In genomic region chr15:74873036-74873755, GRCh38 we compare ENCODE assay signal across 8 cellular contexts. TPM values are rescaled to one million over a fixed set of nuclear protein-coding genes. Genes with fewer than 3 reads are reported as not detected.
DNase-seq lines count a peak whose midpoint lies in the region; ATAC-seq, FAIRE-seq and TF ChIP-seq lines count a peak whose summit lies in the region.

Gene SCAMP2 (minus strand): TSS chr15:74873365. CDS start chr15:74873255, 110 bp downstream.

- peak; percentile 96 for DNase-seq in DMS114 treated with DMSO at 0.1 percent for 48 hours (lab: John Stamatoyannopoulos, UW; ENCODE audit: unreplicated experiment)
- DNase-seq in IMR-90, result peak; percentile 94
- peak; percentile 96 for DNase-seq in OCI-LY7 (ENCODE audit: low spot score)
- DNase-seq in activated T-cell treated with anti-CD3 and anti-CD28 coated beads for 1 hour (ENCODE audit: low read depth), result peak; percentile 82
- peak; percentile 96 for DNase-seq in endothelial cell of umbilical vein (ENCODE audit: low read depth, low spot score)
- peak; percentile 83 for DNase-seq in middle frontal gyrus (ENCODE audit: extremely low spot score, low spot score)
- peak; percentile 77 to 84 for DNase-seq in stimulated activated CD8-positive, alpha-beta memory T cell treated with anti-CD3 and anti-CD28 coated beads, Interleukin-2, amount 100 ng/mL, for 1 hour (ENCODE audit: low read depth in 2 of 2)

- peak within 1 kb of the TSS; percentile 68; the same call in 1 of the 3 replicates for H2BK15ac ChIP-seq in IMR-90 (ENCODE audit: low read depth, low read length)

- BruUV-seq in IMR-90 (replicated peaks; lab: Mats Ljungman, UMichigan) (no TSS peak), OCI-LY7 (replicated peaks; lab: Mats Ljungman, UMichigan) (no TSS peak), endothelial cell of umbilical vein (replicated peaks; lab: Mats Ljungman, UMichigan) (TSS peak; percentile 25)

- TF ChIP-seq POLR2A in IMR-90 (IDR thresholded peaks at IDR 0.05; ENCODE audit: low read depth, low read length), result peak; percentile 94
- peak; percentile 93 for TF ChIP-seq POLR2A in endothelial cell of umbilical vein (IDR thresholded peaks at IDR 0.05; ENCODE audit: low read depth, low read length)

- H3K27ac ChIP-seq in IMR-90 (ENCODE audit: insufficient read depth, low read length) (peak within 1 kb of the TSS; percentile 88), OCI-LY7 (ENCODE audit: low read depth, low read length, poor library complexity, severe bottlenecking) (peak within 1 kb of the TSS; percentile 49), endothelial cell of umbilical vein (ENCODE audit: insufficient read depth, low read depth, low read length) (peak within 1 kb of the TSS; percentile 89)

- H3K23ac ChIP-seq in IMR-90 (ENCODE audit: low read depth, low read length), result peak within 1 kb of the TSS; percentile 90; the same call in 1 of the 2 replicates

- H3K4me3 ChIP-seq in IMR-90 (ENCODE audit: insufficient read depth, low read depth, low read length), result peak within 1 kb of the TSS; percentile 80
- H3K4me3 ChIP-seq in OCI-LY7 (ENCODE audit: low read depth, low read length, poor library complexity, severe bottlenecking), result peak within 1 kb of the TSS; percentile 74
- H3K4me3 ChIP-seq in endothelial cell of umbilical vein (replicated peaks in 1 of 3; ENCODE audit: insufficient read depth in 1 of 3, low read depth in 1 of 3, low read length in 3 of 3), result peak within 1 kb of the TSS; percentile 42 to 77 (median 72)

- H3K56ac ChIP-seq in IMR-90 (ENCODE audit: extremely low read depth, insufficient read depth, low read length), result peak within 1 kb of the TSS; percentile 67

- H4K8ac ChIP-seq in IMR-90 (ENCODE audit: low read depth in 2 of 2, low read length in 2 of 2), result peak within 1 kb of the TSS; percentile 95 to 98

- H3K9me2 ChIP-seq in OCI-LY7 (ENCODE audit: insufficient read depth, low read length), result no peaks in the 10 kb centered on the region

- H3K27me3 ChIP-seq in IMR-90 (ENCODE audit: control insufficient read depth, insufficient read depth, low read length) (no peaks in the 10 kb centered on the region), endothelial cell of umbilical vein (ENCODE audit: control insufficient read depth in 2 of 2, insufficient read depth in 2 of 2, low read length in 2 of 2) (peaks cover 3% of the 10 kb centered on the region in 2 experiments)

- peak within 1 kb of the TSS; percentile 77 for H2BK120ac ChIP-seq in IMR-90 (ENCODE audit: low read depth, low read length)

- H2AFZ ChIP-seq in IMR-90 (replicated peaks; ENCODE audit: low read length, poor library complexity) (peak within 1 kb of the TSS; percentile 98), OCI-LY7 (ENCODE audit: low read length) (peak within 1 kb of the TSS; percentile 70), endothelial cell of umbilical vein (ENCODE audit: low read depth, low read length) (peak within 1 kb of the TSS; percentile 88)

- H3K9me3 ChIP-seq in IMR-90 (ENCODE audit: control insufficient read depth, insufficient read depth, low read length) (no peaks in the 10 kb centered on the region), OCI-LY7 (ENCODE audit: low read length) (peaks cover 8% of the 10 kb centered on the region), endothelial cell of umbilical vein (replicated peaks; ENCODE audit: control insufficient read depth, insufficient read depth, low read length) (no peaks in the 10 kb centered on the region)

- intact Hi-C loops in IMR-90 (cut with micrococcal nuclease) (no loop called here), OCI-LY7 (cut with micrococcal nuclease; ENCODE audit: unreplicated experiment) (loop anchor here (2.0 kb wide), 1 partner anchor 16 kb away; no protein-coding TSS in a partner anchor), endothelial cell of umbilical vein (cut with micrococcal nuclease) (loop anchor here (1.0 kb wide), 2 partner anchors 28 to 30 kb away; partner anchors contain the start of gene ULK3)

- no peak for TF ChIP-seq CTCF in IMR-90 (conservative IDR thresholded peaks at IDR 0.05; ENCODE audit: low read depth, low read length)
- no peak for TF ChIP-seq CTCF in OCI-LY7 (conservative IDR thresholded peaks at IDR 0.05; ENCODE audit: low read length)
- no peak for TF ChIP-seq CTCF in endothelial cell of umbilical vein (IDR thresholded peaks at IDR 0.05; ENCODE audit: extremely low read depth in 1 of 2, insufficient read depth in 1 of 2, low read depth in 1 of 2, low read length in 2 of 2)

- ATAC-seq in GM21529 (IDR thresholded peaks at IDR 0.05; ENCODE audit: unreplicated experiment) (peak; percentile 72), IMR-90 (ENCODE audit: low read depth) (peak; percentile 99)

- H3K9ac ChIP-seq in IMR-90 (ENCODE audit: low read depth, low read length) (peak within 1 kb of the TSS; percentile 81), endothelial cell of umbilical vein (replicated peaks; ENCODE audit: extremely low read depth, insufficient read depth, low read length) (peak within 1 kb of the TSS; percentile 95)

- peaks cover 13 to 52% of the 10 kb centered on the region in 2 experiments; a peak in 3 of 4 replicates for H3K79me1 ChIP-seq in IMR-90 (ENCODE audit: low read depth in 1 of 2, low read length in 2 of 2)

- H3K18ac ChIP-seq in IMR-90 (ENCODE audit: low read depth, low read length), result peak within 1 kb of the TSS; percentile 80

- peak within 1 kb of the TSS; percentile 88 for H2BK5ac ChIP-seq in IMR-90 (ENCODE audit: low read depth, low read length, poor library complexity, severe bottlenecking)

- H3K14ac ChIP-seq in IMR-90 (replicated peaks; ENCODE audit: low read depth, low read length), result peak within 1 kb of the TSS; percentile 96

- H3K79me2 ChIP-seq in OCI-LY7 (ENCODE audit: insufficient read depth, low read depth, low read length) (peaks cover 43% of the 10 kb centered on the region), endothelial cell of umbilical vein (ENCODE audit: control insufficient read depth, insufficient read depth, low read length) (peaks cover 36% of the 10 kb centered on the region)

- H3K4me2 ChIP-seq in IMR-90 (ENCODE audit: low read depth, low read length) (peak within 1 kb of the TSS; percentile 86), OCI-LY7 (ENCODE audit: low read length) (peak within 1 kb of the TSS; percentile 82), endothelial cell of umbilical vein (ENCODE audit: insufficient read depth, low read length) (peak within 1 kb of the TSS; percentile 80)

- 1% methylated on average over 15 of the region's 52 CpGs; no CpG with 5 or more reads in 1 of the 2 experiments for WGBS in IMR-90 (ENCODE audit: extremely low coverage in 2 of 2, insufficient read length in 1 of 2), 2 experiments

- TF ChIP-seq RAD21 in IMR-90 (IDR thresholded peaks at IDR 0.05; ENCODE audit: low read length), result no peak

- peak within 1 kb of the TSS; percentile 98 for H2AK9ac ChIP-seq in IMR-90 (replicated peaks; ENCODE audit: low read depth, low read length, poor library complexity)

- H4K20me1 ChIP-seq in IMR-90 (ENCODE audit: insufficient read depth, low read length), result peaks cover 39% of the 10 kb centered on the region
- peaks cover 5% of the 10 kb centered on the region for H4K20me1 ChIP-seq in OCI-LY7 (ENCODE audit: insufficient read depth, low read length)
- no peaks in the 10 kb centered on the region for H4K20me1 ChIP-seq in endothelial cell of umbilical vein (replicated peaks; ENCODE audit: control insufficient read depth, extremely low read depth, insufficient read depth, low read length)

- in situ Hi-C loops in IMR-90 (cut with MboI; ENCODE audit: low sequenced_read_pairs), result no loop called here

- CTCF ChIA-PET in IMR-90 (lab: Yijun Ruan, JAX) (no interaction called here), OCI-LY7 (lab: Charles Lee; ENCODE audit: unreplicated experiment) (no interaction called here), endothelial cell of umbilical vein (lab: Charles Lee) (interaction anchor here (0.6 to 2.6 kb wide), 5 partner anchors 10 to 52 kb away, joined by 3 to 20 read pairs (median 3); no protein-coding TSS in a partner anchor)

- H3K36me3 ChIP-seq in IMR-90 (ENCODE audit: control insufficient read depth, insufficient read depth, low read length) (peaks cover 2% of the 10 kb centered on the region), OCI-LY7 (ENCODE audit: insufficient read depth, low read length) (peaks cover 17% of the 10 kb centered on the region), endothelial cell of umbilical vein (ENCODE audit: control insufficient read depth in 2 of 2, extremely low read depth in 1 of 2, insufficient read depth in 2 of 2, low read length in 2 of 2) (no peaks in the 10 kb centered on the region)

- H2BK20ac ChIP-seq in IMR-90 (ENCODE audit: low read depth, low read length), result peak within 1 kb of the TSS; percentile 22; the same call in 1 of the 2 replicates

- H2AK5ac ChIP-seq in IMR-90 (ENCODE audit: low read depth, low read length), result peak within 1 kb of the TSS; percentile 92

- H3K4ac ChIP-seq in IMR-90 (ENCODE audit: low read depth, low read length), result peak within 1 kb of the TSS; percentile 96

- POLR2A ChIA-PET in IMR-90 (lab: Charles Lee; ENCODE audit: unreplicated experiment), result interaction anchor here (1.0 kb wide), 1 partner anchor 65 kb away, joined by 4 read pairs; no protein-coding TSS in a partner anchor
- POLR2A ChIA-PET in OCI-LY7 (lab: Charles Lee), result interaction anchor here (1.1 to 2.5 kb wide), 2 partner anchors 10 to 17 kb away, joined by 3 to 8 read pairs; partner anchors contain the start of gene MPI
- POLR2A ChIA-PET in endothelial cell of umbilical vein (lab: Charles Lee), result interaction anchor here (1.3 kb wide), 1 partner anchor 10 kb away, joined by 3 read pairs; no protein-coding TSS in a partner anchor

- dilution Hi-C loops in IMR-90 (cut with HindIII; ENCODE audit: low sequenced_read_pairs, unreplicated experiment) (no loop called here), endothelial cell of umbilical vein (cut with MboI; ENCODE audit: extremely low pct_ligation_motif_present, low sequenced_read_pairs) (no loop called here)

- H4K91ac ChIP-seq in IMR-90 (ENCODE audit: insufficient read depth, low read depth, low read length), result peak within 1 kb of the TSS; percentile 91

- peak within 1 kb of the TSS; percentile 92 for H4K5ac ChIP-seq in IMR-90 (ENCODE audit: low read depth, low read length)

- H3K9me1 ChIP-seq in IMR-90 (ENCODE audit: insufficient read depth, low read length) (peaks cover 21% of the 10 kb centered on the region), endothelial cell of umbilical vein (replicated peaks; ENCODE audit: control insufficient read depth, extremely low read depth, insufficient read depth, low read length) (no peaks in the 10 kb centered on the region)

- H3K4me1 ChIP-seq in IMR-90 (ENCODE audit: control insufficient read depth, insufficient read depth, low read length) (peaks cover 15% of the 10 kb centered on the region), OCI-LY7 (ENCODE audit: insufficient read depth, low read length, poor library complexity, severe bottlenecking) (peaks cover 38% of the 10 kb centered on the region), endothelial cell of umbilical vein (ENCODE audit: control insufficient read depth, extremely low read depth, insufficient read depth, low read length) (peaks cover 34% of the 10 kb centered on the region)

- FAIRE-seq in endothelial cell of umbilical vein (lab: Jason Lieb, UNC), result peak; percentile 91

RNA-seq across cellular contexts. Expression of gene SCAMP2, which starts in this region (rescaled TPM):
- total RNA-seq in IMR-90 (2012; rRNA removed) (23.3 and 25.8 TPM in 2 replicates), OCI-LY7 (2022) (50.7 and 55.2 TPM in 2 replicates), endothelial cell of umbilical vein (61.1 and 67.3 TPM in 2 replicates)
- polyA plus RNA-seq in IMR-90 (2012; rRNA removed) (108 and 111 TPM in 2 replicates), endothelial cell of umbilical vein (250 and 256 TPM in 2 replicates)
- 47.2 and 71.4 TPM in 2 replicates for polyA plus RNA-seq in IMR-90 (2012; cell fraction: cytosol; rRNA removed)
- polyA plus RNA-seq in IMR-90 (2012; cell fraction: nucleus; rRNA removed; ENCODE audit: low replicate concordance), result 52.8 and 64.1 TPM in 2 replicates
- total RNA-seq in OCI-LY7 (2014; rRNA removed; shearing (Covaris generic)), result 21.3 and 24.6 TPM in 2 replicates
- polyA plus RNA-seq in endothelial cell of umbilical vein (2011; cell fraction: cytosol; rRNA removed), result 96.9 and 121 TPM in 2 replicates
- 58.8 and 69.7 TPM in 2 replicates for polyA plus RNA-seq in endothelial cell of umbilical vein (2011; cell fraction: nucleus; rRNA removed)
- polyA plus RNA-seq in endothelial cell of umbilical vein (2012), result 54.9 and 58.8 TPM in 2 replicates
- 202 and 208 TPM in 2 replicates for polyA minus RNA-seq in endothelial cell of umbilical vein
- 40.0 TPM for polyA minus RNA-seq in endothelial cell of umbilical vein (2011; cell fraction: cytosol; rRNA and poly(A)+ RNA removed)
- polyA minus RNA-seq in endothelial cell of umbilical vein (2011; cell fraction: nucleus; rRNA and poly(A)+ RNA removed), result 27.5 and 31.8 TPM in 2 replicates

Comparison
In these comparisons a context has a peak if more than half of its experiments do, and no peak if none do; other contexts are left out.
1. Peak in every context shown above with its lines: DNase-seq, ATAC-seq, H3K4me3 ChIP-seq and H3K27ac ChIP-seq.